In the genomic region with DNA sequence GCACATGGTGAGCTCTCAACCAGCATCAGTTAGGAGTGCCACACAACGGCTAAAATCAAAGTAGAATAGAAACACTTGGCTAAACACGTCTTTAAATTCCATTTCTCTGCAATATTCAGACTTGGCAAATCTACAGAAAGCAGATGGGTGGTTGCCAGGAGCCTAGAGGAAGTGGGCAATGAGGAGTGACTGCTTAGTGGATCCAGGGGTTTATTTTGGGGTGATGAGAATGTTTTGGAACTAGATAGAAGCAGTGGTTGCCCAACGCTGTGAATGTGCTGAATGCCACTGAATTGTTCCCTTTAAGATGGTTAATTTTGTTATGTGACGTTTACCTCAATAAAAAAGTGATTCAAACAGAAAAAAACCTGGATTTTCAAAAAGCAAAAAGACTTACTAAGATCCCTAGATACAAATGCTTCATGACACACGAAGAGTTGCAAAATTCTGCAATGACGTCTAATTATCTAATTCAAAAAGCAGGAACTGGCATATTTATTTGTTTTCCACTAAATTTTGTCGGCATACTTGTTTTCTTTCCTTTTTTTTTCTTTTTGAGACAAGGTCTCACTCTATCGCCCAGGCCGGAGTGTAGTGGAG, we compare ENCODE assay signal across 15 cellular contexts. TPM values are rescaled to one million over a fixed set of nuclear protein-coding genes. Genes with fewer than 3 reads are reported as not detected.
A peak's percentile ranks its signal among the peaks of the same experiment; 100 is the strongest.
DNase-seq lines count a peak whose midpoint lies in the region; ATAC-seq, FAIRE-seq and TF ChIP-seq lines count a peak whose summit lies in the region.
"Had no signal": no experiment of that assay in that cellular context is flagged by ENCODE, and none has a peak within 500 bp of the region (broad histone marks: within the 10 kb centered on the region; RNA-seq: fewer than 3 reads in every experiment).

No MANE protein-coding gene starts in this region.

- H3K27ac ChIP-seq in mammary epithelial cell (ENCODE audit: insufficient read depth, low read depth, low read length) (no peak overlapping the region), mesenchymal stem cell (ENCODE audit: low read length, poor library complexity, severe bottlenecking) (no peak overlapping the region), small intestine (ENCODE audit: low read depth in 1 of 2, low read length in 1 of 2) (no peak overlapping the region)

- BruUV-seq in mammary epithelial cell (replicated peaks; lab: Mats Ljungman, UMichigan): no TSS peak

- TF ChIP-seq CTCF in AG09309 (IDR thresholded peaks at IDR 0.05; ENCODE audit: control insufficient read depth, insufficient read depth, low read depth, low read length, missing control alignments) (no peak), mammary epithelial cell (conservative IDR thresholded peaks at IDR 0.05 in 1 of 2, IDR thresholded peaks at IDR 0.05 in 1 of 2; ENCODE audit: extremely low read depth in 1 of 2, insufficient read depth in 1 of 2, low read depth in 1 of 2, low read length in 2 of 2) (no peak), GM13977 (IDR thresholded peaks at IDR 0.05; ENCODE audit: extremely low read depth, insufficient read depth, missing control alignments) (no peak)

- H4K8ac ChIP-seq in mesenchymal stem cell (ENCODE audit: low read length): no peak overlapping the region

- no peak for FAIRE-seq in small intestine (lab: Jason Lieb, UNC)
- FAIRE-seq: endothelial cell of umbilical vein had no signal

- H3K4ac ChIP-seq in mesenchymal stem cell (ENCODE audit: low read depth in 1 of 2, low read length in 2 of 2): no peak overlapping the region

- no peak overlapping the region for H3K9ac ChIP-seq in mammary epithelial cell (ENCODE audit: insufficient read depth, low read length)
- H3K9ac ChIP-seq in mesenchymal stem cell (ENCODE audit: low read length): peak overlapping the region; percentile 2

- H3K4me2 ChIP-seq in mammary epithelial cell (ENCODE audit: insufficient read depth, low read depth, low read length) (no peak overlapping the region), mesenchymal stem cell (ENCODE audit: low read length, poor library complexity, severe bottlenecking) (no peak overlapping the region)

- H3K36me3 ChIP-seq in mammary epithelial cell (ENCODE audit: insufficient read depth, low read length) (no peaks in the 10 kb centered on the region), mesenchymal stem cell (ENCODE audit: control insufficient read depth in 1 of 2, insufficient read depth in 2 of 2, low read depth in 1 of 2, low read length in 2 of 2) (no peaks in the 10 kb centered on the region), small intestine (ENCODE audit: control insufficient read depth in 2 of 2, insufficient read depth in 2 of 2, low read length in 2 of 2) (no peaks in the 10 kb centered on the region)
- H3K36me3 ChIP-seq: BE2C had no signal

- no peak for ATAC-seq in HG03280 (IDR thresholded peaks at IDR 0.05; ENCODE audit: unreplicated experiment)
- ATAC-seq: activated CD8-positive, alpha-beta T cell treated with anti-CD3 and anti-CD28 coated beads for 36 hours; activated naive CD8-positive, alpha-beta T cell treated with anti-CD3 and anti-CD28 coated beads, Interleukin-2, amount 50 U/mL, for 24 hours had no signal

- H2BK15ac ChIP-seq in mesenchymal stem cell (ENCODE audit: low read depth, poor library complexity, severe bottlenecking): no peak overlapping the region

- H3K14ac ChIP-seq in mesenchymal stem cell (ENCODE audit: low read length in 2 of 2): no peak overlapping the region

- H3K27me3 ChIP-seq in mammary epithelial cell (ENCODE audit: insufficient read depth, low read length): no peaks in the 10 kb centered on the region
- peaks cover 5 to 14% of the 10 kb centered on the region in 2 experiments for H3K27me3 ChIP-seq in mesenchymal stem cell (ENCODE audit: control insufficient read depth in 1 of 2, insufficient read depth in 1 of 2, low read length in 2 of 2)
- no peaks in the 10 kb centered on the region for H3K27me3 ChIP-seq in small intestine (ENCODE audit: control insufficient read depth in 2 of 2, insufficient read depth in 2 of 2, low read length in 2 of 2)
- H3K27me3 ChIP-seq: BE2C had no signal

- intact Hi-C loops in mammary epithelial cell (cut with micrococcal nuclease): no loop called here

- H3K4me1 ChIP-seq in mammary epithelial cell (ENCODE audit: insufficient read depth, low read length): peaks cover 4% of the 10 kb centered on the region
- no peaks in the 10 kb centered on the region for H3K4me1 ChIP-seq in mesenchymal stem cell (ENCODE audit: control insufficient read depth, insufficient read depth, low read depth, low read length)
- H3K4me1 ChIP-seq in small intestine (ENCODE audit: control insufficient read depth in 2 of 2, insufficient read depth in 1 of 2, low read depth in 1 of 2, low read length in 1 of 2): no peaks in the 10 kb centered on the region
- H3K4me1 ChIP-seq: BE2C had no signal

- H3K4me3 ChIP-seq in AG09309 (ENCODE audit: control insufficient read depth, low read depth, low read length): no peak overlapping the region
- H3K4me3 ChIP-seq in mammary epithelial cell (replicated peaks in 1 of 3; ENCODE audit: insufficient read depth in 1 of 3, low read depth in 2 of 3, low read length in 3 of 3): no peak overlapping the region
- H3K4me3 ChIP-seq in mesenchymal stem cell (ENCODE audit: insufficient read depth in 1 of 2, low read depth in 1 of 2, low read length in 2 of 2): no peak overlapping the region
- H3K4me3 ChIP-seq in small intestine (ENCODE audit: low read depth in 1 of 2, low read length in 2 of 2): no peak overlapping the region

- no peak overlapping the region for H2BK120ac ChIP-seq in mesenchymal stem cell (ENCODE audit: low read depth, low read length)

- H2BK12ac ChIP-seq in mesenchymal stem cell (ENCODE audit: low read length in 2 of 2): no peak overlapping the region

- no peak overlapping the region for H3K23ac ChIP-seq in mesenchymal stem cell (ENCODE audit: low read length in 2 of 2)

- dilution Hi-C loops in mammary epithelial cell (cut with HindIII; ENCODE audit: low sequenced_read_pairs): loop anchor here (5.0 kb wide), 1 partner anchor 107 kb away; no protein-coding TSS in a partner anchor

- no peak overlapping the region for H2AFZ ChIP-seq in mammary epithelial cell (ENCODE audit: low read depth, low read length)
- H2AFZ ChIP-seq in mesenchymal stem cell (ENCODE audit: low read depth, low read length): no peak overlapping the region

- in situ Hi-C loops in mammary epithelial cell (cut with MboI; ENCODE audit: low sequenced_read_pairs in 2 of 2) (no loop called here), GM13977 (cut with MboI; ENCODE audit: low pct_unique_long_range_greater_than_20kb, low sequenced_read_pairs, unreplicated experiment) (no loop called here)

- H3K79me1 ChIP-seq in mesenchymal stem cell (replicated peaks; ENCODE audit: low read length, poor library complexity, severe bottlenecking): no peaks in the 10 kb centered on the region

- whole genome bisulfite sequencing in mammary epithelial cell (ENCODE audit: low coverage, missing lambda C conversion rate): 17% methylated on average over 9 of the region's 9 CpGs
- 91% methylated on average over 7 of the region's 9 CpGs for WGBS in mesenchymal stem cell
- WGBS in small intestine, 3 donors: 49 to 55% (median 51%) methylated on average over 9 of the region's 9 CpGs

- no peak overlapping the region for H2AK5ac ChIP-seq in mesenchymal stem cell (ENCODE audit: low read length, severe bottlenecking)

- no peak overlapping the region for H4K91ac ChIP-seq in mesenchymal stem cell (ENCODE audit: low read length)

- H4K20me1 ChIP-seq in mammary epithelial cell (ENCODE audit: insufficient read depth, low read length): no peaks in the 10 kb centered on the region

- no peak overlapping the region for H2BK5ac ChIP-seq in mesenchymal stem cell (ENCODE audit: low read depth, low read length, poor library complexity, severe bottlenecking)

- H3K79me2 ChIP-seq in mammary epithelial cell (ENCODE audit: insufficient read depth, low read length): no peaks in the 10 kb centered on the region

- H3K18ac ChIP-seq in mesenchymal stem cell (ENCODE audit: low read depth in 1 of 2, low read length in 2 of 2): no peak overlapping the region

- no peaks in the 10 kb centered on the region for H3K9me3 ChIP-seq in mammary epithelial cell (replicated peaks; ENCODE audit: insufficient read depth, low read length)
- H3K9me3 ChIP-seq in mesenchymal stem cell (ENCODE audit: control insufficient read depth, low read length): no peaks in the 10 kb centered on the region
- H3K9me3 ChIP-seq in small intestine (ENCODE audit: control insufficient read depth, low read depth): no peaks in the 10 kb centered on the region
- H3K9me3 ChIP-seq: BE2C had no signal

- CTCF ChIA-PET in mammary epithelial cell (lab: Charles Lee; ENCODE audit: low non-redundant PET): no interaction called here

- DNase-seq in AG09309 (ENCODE audit: low read depth) (peak; percentile 27), LHCN-M2 (ENCODE audit: low read depth) (peak; percentile 20), mammary epithelial cell (peak; percentile 10), mesenchymal stem cell (no peak), NCI-H2196 (lab: John Stamatoyannopoulos, UW; ENCODE audit: unreplicated experiment) (no peak), GM13977 (ENCODE audit: low spot score) (no peak), small intestine (no peak)
- DNase-seq: activated CD8-positive, alpha-beta T cell treated with anti-CD3 and anti-CD28 coated beads for 36 hours; activated naive CD8-positive, alpha-beta T cell treated with anti-CD3 and anti-CD28 coated beads, Interleukin-2, amount 50 U/mL, for 24 hours; BE2C; IMR-90; NCI-H345 had no signal

RNA-seq across cellular contexts. Expression of a gene that starts 34.2 kb away (rescaled TPM):
- total RNA-seq in LHCN-M2 (2014; rRNA removed): not detected in 2 replicates
- polyA plus RNA-seq in LHCN-M2 (2012): not detected
- total RNA-seq in mammary epithelial cell: not detected
- polyA plus RNA-seq in mammary epithelial cell: not detected
- polyA minus RNA-seq in mammary epithelial cell: not detected
- polyA plus RNA-seq in mesenchymal stem cell (2013, experiment 1 of 2): not detected
- polyA plus RNA-seq in mesenchymal stem cell (2013, experiment 2 of 2): not detected
- not detected for polyA plus RNA-seq in small intestine
- total RNA-seq: activated CD8-positive, alpha-beta T cell treated with anti-CD3 and anti-CD28 coated beads for 36 hours; endothelial cell of umbilical vein; H4; IMR-90 had no signal
- polyA plus RNA-seq: endothelial cell of umbilical vein, IMR-90 had no signal

RNA-seq across cellular contexts. Expression of a gene that starts 56.7 kb away (rescaled TPM):
- total RNA-seq in LHCN-M2 (2014; rRNA removed) (13.9 and 29.4 TPM in 2 replicates), mammary epithelial cell (10 to 100 TPM; 29.3 to 88.6 TPM)
- 39.9 TPM for polyA plus RNA-seq in LHCN-M2 (2012)
- polyA plus RNA-seq in mammary epithelial cell (20.8 TPM), small intestine (1 to 10 TPM; 1.6 to 7.0 (median 2.2) TPM)
- polyA minus RNA-seq in mammary epithelial cell: 43.7 TPM
- 42.7 TPM for polyA plus RNA-seq in mesenchymal stem cell (2013, experiment 1 of 2)
- polyA plus RNA-seq in mesenchymal stem cell (2013, experiment 2 of 2): 38.8 TPM

Comparison
In these comparisons a context has a peak if more than half of its experiments do, and no peak if none do; other contexts are left out.
1. DNase-seq: peak in AG09309 (single experiment), LHCN-M2 (single experiment) and mammary epithelial cell (single experiment); none in mesenchymal stem cell (single experiment), NCI-H2196 (single experiment), GM13977 (single experiment) and small intestine (single experiment).